In genomic region chr1:16078925-16079656, GRCh38 we compare ENCODE assay signal across 8 cellular contexts. TPM values are rescaled to one million over a fixed set of nuclear protein-coding genes. Genes with fewer than 3 reads are reported as not detected.
A peak's percentile ranks its signal among the peaks of the same experiment; 100 is the strongest.
DNase-seq lines count a peak whose midpoint lies in the region; ATAC-seq and TF ChIP-seq lines count a peak whose summit lies in the region.
"Had no signal": no experiment of that assay in that cellular context is flagged by ENCODE, and none has a peak within 500 bp of the region (broad histone marks: within the 10 kb centered on the region; RNA-seq: fewer than 3 reads in every experiment).

No MANE protein-coding gene starts in this region.

- peaks cover 5% of the 10 kb centered on the region for H3K27me3 Mint-ChIP-seq in activated T-helper 17 cell treated with anti-CD3 and anti-CD28 coated beads, Interleukin-2, amount 50 U/mL, for 72 hours

- H3K4me3 ChIP-seq in MG63 (no peak overlapping the region), neutrophil (ENCODE audit: low read depth in 1 of 2, low read length in 1 of 2) (no peak overlapping the region)

- ATAC-seq in GM18498 (IDR thresholded peaks at IDR 0.05; ENCODE audit: unreplicated experiment): peak; percentile 57
- peak; percentile 82 for ATAC-seq in activated T-helper 17 cell treated with anti-CD3 and anti-CD28 coated beads, Interleukin-2, amount 50 U/mL, for 72 hours (replicated peaks)

- POLR2A ChIA-PET in RWPE1 (lab: Yijun Ruan, JAX; ENCODE audit: low non-redundant PET): no interaction called here

- H3K9me3 ChIP-seq in MG63: no peaks in the 10 kb centered on the region
- H3K9me3 ChIP-seq in neutrophil: no peaks in the 10 kb centered on the region

- H3K4me3 Mint-ChIP-seq in activated T-helper 17 cell treated with anti-CD3 and anti-CD28 coated beads, Interleukin-2, amount 50 U/mL, for 72 hours: peak overlapping the region; percentile 57
- H3K4me3 Mint-ChIP-seq: stimulated activated naive CD8-positive, alpha-beta T cell treated with anti-CD3 and anti-CD28 coated beads, Interleukin-15, Interleukin-2, amounts not matched to agents 100 ng/mL and 50 ng/mL, for 24 hours had no signal

- no peaks in the 10 kb centered on the region for H3K4me1 ChIP-seq in neutrophil (ENCODE audit: control insufficient read depth in 1 of 2, insufficient read depth in 1 of 2, low read depth in 1 of 2, low read length in 1 of 2)

- no peaks in the 10 kb centered on the region for H3K27me3 ChIP-seq in MG63
- H3K27me3 ChIP-seq in neutrophil: peaks cover 20% of the 10 kb centered on the region

- peak overlapping the region; percentile 67 for H3K27ac ChIP-seq in RWPE1
- H3K27ac ChIP-seq in neutrophil: no peak overlapping the region

- H3K27ac Mint-ChIP-seq in activated T-helper 17 cell treated with anti-CD3 and anti-CD28 coated beads, Interleukin-2, amount 50 U/mL, for 72 hours: peak overlapping the region; percentile 64
- H3K27ac Mint-ChIP-seq: stimulated activated naive CD8-positive, alpha-beta T cell treated with anti-CD3 and anti-CD28 coated beads, Interleukin-15, Interleukin-2, amounts not matched to agents 100 ng/mL and 50 ng/mL, for 24 hours had no signal

- TF ChIP-seq CTCF in RWPE1 (conservative IDR thresholded peaks at IDR 0.05; ENCODE audit: low read depth): peak; percentile 87
- TF ChIP-seq CTCF in neutrophil (IDR thresholded peaks at IDR 0.05): peak; percentile 37

- H3K4me1 Mint-ChIP-seq in activated T-helper 17 cell treated with anti-CD3 and anti-CD28 coated beads, Interleukin-2, amount 50 U/mL, for 72 hours: peaks cover 10% of the 10 kb centered on the region

- CTCF ChIA-PET in RWPE1 (lab: Yijun Ruan, JAX): interaction anchor here (0.5 to 2.2 kb wide), 36 partner anchors 9 to 1566 kb away, joined by 3 to 29 read pairs (median 4); partner anchors contain the start of gene EPHA2

- DNase-seq in MG63 (peak; percentile 71), RWPE1 (ENCODE audit: low spot score) (peak; percentile 60), fibroblast of peridontal ligament (ENCODE audit: extremely low read depth) (peak; percentile 69), stromal cell of bone marrow (ENCODE audit: low read depth) (peak; percentile 44)

- no peaks in the 10 kb centered on the region for H3K36me3 ChIP-seq in MG63
- H3K36me3 ChIP-seq in neutrophil: no peaks in the 10 kb centered on the region

- no peaks in the 10 kb centered on the region for H3K9me3 Mint-ChIP-seq in activated T-helper 17 cell treated with anti-CD3 and anti-CD28 coated beads, Interleukin-2, amount 50 U/mL, for 72 hours
- H3K9me3 Mint-ChIP-seq: stimulated activated naive CD8-positive, alpha-beta T cell treated with anti-CD3 and anti-CD28 coated beads, Interleukin-15, Interleukin-2, amounts not matched to agents 100 ng/mL and 50 ng/mL, for 24 hours had no signal

- H3K36me3 Mint-ChIP-seq in activated T-helper 17 cell treated with anti-CD3 and anti-CD28 coated beads, Interleukin-2, amount 50 U/mL, for 72 hours (ENCODE audit: low read depth): no peaks in the 10 kb centered on the region

RNA-seq across cellular contexts. Expression of gene FAM131C, which starts 5.6 kb away (rescaled TPM):
- 0.15 and 2.1 TPM in 2 replicates for total RNA-seq in MG63 (2014; rRNA removed; shearing (Covaris generic); ENCODE audit: low replicate concordance)
- total RNA-seq in activated T-helper 17 cell treated with anti-CD3 and anti-CD28 coated beads, Interleukin-2, amount 50 U/mL, for 72 hours: under 1 TPM; 0.24 to 0.69 TPM

RNA-seq across cellular contexts. Expression of gene CLCNKB, which starts 35.5 kb away (rescaled TPM):
- not detected in 2 replicates for total RNA-seq in MG63 (2014; rRNA removed; shearing (Covaris generic); ENCODE audit: low replicate concordance)
- total RNA-seq in activated T-helper 17 cell treated with anti-CD3 and anti-CD28 coated beads, Interleukin-2, amount 50 U/mL, for 72 hours: under 1 TPM in 1 of 2 donors, not detected in 1; 0.13 TPM

RNA-seq across cellular contexts. Expression of gene CLCNKA, which starts 57.3 kb away (rescaled TPM):
- total RNA-seq in MG63 (2014; rRNA removed; shearing (Covaris generic); ENCODE audit: low replicate concordance): not detected in 2 replicates
- total RNA-seq in activated T-helper 17 cell treated with anti-CD3 and anti-CD28 coated beads, Interleukin-2, amount 50 U/mL, for 72 hours: under 1 TPM in 1 of 2 donors, not detected in 1; 0.40 TPM
